8 cellular contexts compared by ENCODE assay signal in the genomic region with DNA sequence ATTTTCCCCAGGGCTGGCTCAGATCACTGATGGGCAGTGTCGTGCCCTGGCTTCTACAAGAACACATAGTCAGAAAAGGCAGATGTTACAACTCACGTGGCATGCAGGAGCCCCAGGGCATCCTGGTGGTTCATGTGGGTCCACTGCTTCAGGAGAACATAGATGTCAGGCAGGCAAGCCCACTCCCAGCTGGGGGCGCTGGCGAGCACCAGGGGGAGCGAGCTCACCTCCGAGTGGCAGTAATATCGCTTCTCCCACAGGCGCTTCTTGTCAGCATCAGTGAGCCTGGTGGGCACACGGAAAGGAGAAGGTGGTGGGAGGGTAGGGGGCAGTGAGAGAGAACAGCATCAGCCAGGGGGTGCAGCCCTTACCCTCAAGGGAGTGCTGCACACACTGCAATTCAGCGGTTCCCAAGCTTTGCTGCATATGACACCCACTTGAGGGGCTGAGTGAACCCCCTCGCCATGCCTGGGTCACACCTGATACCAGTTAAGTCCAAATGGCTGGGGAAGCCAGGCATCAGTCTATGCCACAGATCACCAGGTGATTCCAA. TPM values are rescaled to one million over a fixed set of nuclear protein-coding genes. Genes with fewer than 3 reads are reported as not detected.
DNase-seq lines count a peak whose midpoint lies in the region; ATAC-seq and TF ChIP-seq lines count a peak whose summit lies in the region.

No MANE protein-coding gene starts in this region.

- H2BK15ac ChIP-seq in mesendoderm (replicated peaks; ENCODE audit: low read depth): no peak overlapping the region

- H3K4me1 ChIP-seq in DND-41 (ENCODE audit: insufficient read depth, low read length) (no peaks in the 10 kb centered on the region), mesendoderm (ENCODE audit: control insufficient read depth, low read depth, low read length) (peaks cover 12% of the 10 kb centered on the region)

- H3K18ac ChIP-seq in mesendoderm (ENCODE audit: low read length): no peak overlapping the region

- no peak overlapping the region for H4K8ac ChIP-seq in mesendoderm (ENCODE audit: low read depth, low read length)

- H3K9ac ChIP-seq in DND-41 (ENCODE audit: low read depth, low read length) (no peak overlapping the region), mesendoderm (ENCODE audit: low read length) (no peak overlapping the region)

- ATAC-seq in DND-41 (ENCODE audit: insufficient read depth, low read depth) (0 out of 3 replicates have a peak, but pooled peaks have one; percentile 2), HG02642 (IDR thresholded peaks at IDR 0.05; ENCODE audit: poor library complexity, unreplicated experiment) (peak; percentile 8), HG03039 (IDR thresholded peaks at IDR 0.05; ENCODE audit: unreplicated experiment) (no peak), GM21390 (IDR thresholded peaks at IDR 0.05; ENCODE audit: unreplicated experiment) (no peak)

- no peak overlapping the region for H3K56ac ChIP-seq in mesendoderm (ENCODE audit: low read length)

- H2BK5ac ChIP-seq in mesendoderm (ENCODE audit: low read length): no peak overlapping the region

- H2AK5ac ChIP-seq in mesendoderm (ENCODE audit: low read length): no peak overlapping the region

- H3K79me2 ChIP-seq in DND-41 (ENCODE audit: insufficient read depth, low read length) (no peaks in the 10 kb centered on the region), mesendoderm (ENCODE audit: control insufficient read depth, insufficient read depth, low read length) (no peaks in the 10 kb centered on the region)

- no peaks in the 10 kb centered on the region for H3K9me3 ChIP-seq in DND-41 (ENCODE audit: insufficient read depth, low read length, severe bottlenecking)

- H4K20me1 ChIP-seq in DND-41 (ENCODE audit: insufficient read depth, low read length): no peaks in the 10 kb centered on the region

- H3K4ac ChIP-seq in mesendoderm (ENCODE audit: low read depth, low read length): no peak overlapping the region

- no peak overlapping the region for H2AFZ ChIP-seq in DND-41 (ENCODE audit: low read depth, low read length)

- WGBS in mesendoderm (ENCODE audit: extremely low coverage, insufficient coverage, low lambda C conversion rate): no CpG with 5 or more reads among the region's 11 CpGs

- DNase-seq in DND-41: peak; percentile 57
- peak; percentile 16 to 23 for DNase-seq in SHP77 (lab: John Stamatoyannopoulos, UW)
- DNase-seq in amniotic epithelial cell (ENCODE audit: low read depth): peak; percentile 37
- DNase-seq in mesendoderm: peak; percentile 84
- DNase-seq in coronary artery (ENCODE audit: low spot score): no peak

- H3K79me1 ChIP-seq in mesendoderm (ENCODE audit: low read length): no peaks in the 10 kb centered on the region

- no peak overlapping the region for H3K27ac ChIP-seq in DND-41 (ENCODE audit: low read length)
- no peak overlapping the region for H3K27ac ChIP-seq in mesendoderm (ENCODE audit: low read depth, low read length)
- H3K27ac ChIP-seq in coronary artery: no peak overlapping the region

- no peak overlapping the region for H3K4me2 ChIP-seq in DND-41 (ENCODE audit: insufficient read depth, low read length)
- no peak overlapping the region for H3K4me2 ChIP-seq in mesendoderm (ENCODE audit: low read length)

- no peaks in the 10 kb centered on the region for H3K27me3 ChIP-seq in DND-41 (ENCODE audit: insufficient read depth, low read length, poor library complexity)
- H3K27me3 ChIP-seq in mesendoderm (ENCODE audit: insufficient read depth, low read length, poor library complexity): no peaks in the 10 kb centered on the region

- H2BK120ac ChIP-seq in mesendoderm (ENCODE audit: low read depth, low read length): no peak overlapping the region

- no peak overlapping the region for H4K5ac ChIP-seq in mesendoderm (ENCODE audit: low read length)

- no peak overlapping the region for H3K23ac ChIP-seq in mesendoderm (ENCODE audit: low read length)

- H3K36me3 ChIP-seq in DND-41 (ENCODE audit: insufficient read depth, low read length) (peaks cover 83% of the 10 kb centered on the region), mesendoderm (ENCODE audit: control insufficient read depth, insufficient read depth, low read length) (peaks cover 3% of the 10 kb centered on the region)

- TF ChIP-seq CTCF in DND-41 (IDR thresholded peaks at IDR 0.05; ENCODE audit: borderline replicate concordance, extremely low read depth, low read length, poor library complexity, severe bottlenecking) (peak; percentile 62), coronary artery (IDR thresholded peaks at IDR 0.05) (no peak)

- H3K4me3 ChIP-seq in DND-41 (ENCODE audit: low read depth in 1 of 2, low read length in 2 of 2): no peak overlapping the region
- no peak overlapping the region for H3K4me3 ChIP-seq in mesendoderm (ENCODE audit: low read length)
- H3K4me3 ChIP-seq in coronary artery: no peak overlapping the region

RNA-seq across cellular contexts. Expression of gene PPP1R15B, which starts 34.3 kb away (rescaled TPM):
- polyA plus RNA-seq in mesendoderm (2013, experiment 1 of 2): 26.9 TPM
- polyA plus RNA-seq in mesendoderm (2013, experiment 2 of 2): 25.4 TPM

RNA-seq across cellular contexts. Expression of gene PIK3C2B, which starts 48.7 kb away (rescaled TPM):
- polyA plus RNA-seq in mesendoderm (2013, experiment 1 of 2): 6.1 TPM
- polyA plus RNA-seq in mesendoderm (2013, experiment 2 of 2): 6.1 TPM

Comparison
In these comparisons a context has a peak if more than half of its experiments do, and no peak if none do; other contexts are left out.
1. ATAC-seq: peak in DND-41 (single experiment) and HG02642 (single experiment); none in HG03039 (single experiment) and GM21390 (single experiment).